ENCODE assay signal across 27 cellular contexts in the genomic region with DNA sequence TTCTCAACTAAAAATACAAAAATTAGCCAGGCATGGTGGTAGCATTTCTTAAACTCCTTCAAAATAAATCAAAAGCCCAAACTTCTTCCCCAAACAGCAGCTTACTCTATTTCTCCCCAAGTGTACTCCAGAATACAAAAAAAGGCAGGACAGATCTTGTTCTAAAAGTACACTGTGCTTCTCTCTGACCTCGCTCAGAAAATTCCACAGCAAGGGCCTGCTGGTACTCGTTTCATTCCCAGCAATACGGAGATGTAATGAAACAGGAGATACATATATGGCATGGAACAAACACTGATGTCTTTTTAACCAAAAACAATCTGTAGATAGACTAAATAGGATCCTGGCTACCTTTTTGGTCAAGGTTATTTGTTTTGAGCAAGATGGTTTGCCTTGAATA.
"Had no signal": no experiment of that assay in that cellular context is flagged by ENCODE, and none has a peak within 500 bp of the region (broad histone marks: within the 10 kb centered on the region; RNA-seq: fewer than 3 reads in every experiment).

No MANE protein-coding gene starts in this region.

- ATAC-seq: activated CD4-positive, alpha-beta T cell treated with anti-CD3 and anti-CD28 coated beads for 36 hours; activated CD8-positive, alpha-beta memory T cell treated with anti-CD3 and anti-CD28 coated beads, Interleukin-2, amount 10 ng/mL, durations not matched to agents 7 days and 5 days; activated CD8-positive, alpha-beta T cell treated with anti-CD3 and anti-CD28 coated beads, Interleukin-2, amount 10 ng/mL, durations not matched to agents 7 days and 5 days; activated naive CD8-positive, alpha-beta T cell treated with anti-CD3 and anti-CD28 coated beads, Interleukin-2, amount 50 U/mL, for 24 hours; body of pancreas; esophagus mucosa; gastrocnemius medialis had no signal

- DNase-seq: activated CD4-positive, alpha-beta memory T cell treated with anti-CD3 and anti-CD28 coated beads for 36 hours; activated CD4-positive, alpha-beta T cell treated with anti-CD3 and anti-CD28 coated beads for 36 hours; activated CD4-positive, alpha-beta T cell treated with anti-CD3 and anti-CD28 coated beads, Interleukin-2, amount 10 ng/mL, durations not matched to agents 24 days and 14 days; activated CD4-positive, CD25-positive, alpha-beta regulatory T cell; activated CD4-positive, CD25-positive, alpha-beta regulatory T cell treated with anti-CD3 and anti-CD28 coated beads, Interleukin-2, amount 50 U/mL, for 72 hours; activated CD8-positive, alpha-beta memory T cell treated with anti-CD3 and anti-CD28 coated beads, Interleukin-2, amount 10 ng/mL, durations not matched to agents 7 days and 5 days; activated CD8-positive, alpha-beta memory T cell treated with anti-CD3 and anti-CD28 coated beads, Interleukin-2, amount 50 U/mL, for 4 hours; activated CD8-positive, alpha-beta T cell treated with anti-CD3 and anti-CD28 coated beads, Interleukin-2, amount 10 ng/mL, durations not matched to agents 7 days and 5 days; activated effector memory CD4-positive, alpha-beta T cell treated with anti-CD3 and anti-CD28 coated beads, Interleukin-2, amount 50 U/mL, for 16 hours; activated naive CD4-positive, alpha-beta T cell treated with anti-CD3 and anti-CD28 coated beads for 36 hours; activated naive CD8-positive, alpha-beta T cell treated with anti-CD3 and anti-CD28 coated beads for 36 hours; activated naive CD8-positive, alpha-beta T cell treated with anti-CD3 and anti-CD28 coated beads, Interleukin-2, amount 50 U/mL, for 24 hours; activated T-cell treated with anti-CD3 and anti-CD28 coated beads, Interleukin-2, amount 50 U/mL, for 1 hour; activated T-cell treated with anti-CD3 and anti-CD28 coated beads, Interleukin-2, amount 50 U/mL, for 48 hours; adrenal gland; amygdala; aorta; body of pancreas; caudate nucleus; cortex of kidney; dermis blood vessel endothelial cell; effector CD8-positive, alpha-beta T cell; foreskin fibroblast; gastrocnemius medialis; glutamatergic neuron; T-helper 2 cell had no signal

- H3K9me3 ChIP-seq: adrenal gland, body of pancreas, gastrocnemius medialis had no signal

- H3K4me3 ChIP-seq: adrenal gland, body of pancreas, gastrocnemius medialis had no signal

- H3K27ac ChIP-seq: adrenal gland, body of pancreas, gastrocnemius medialis had no signal

- H3K4me1 ChIP-seq: adrenal gland, body of pancreas, gastrocnemius medialis had no signal

- H3K36me3 ChIP-seq: adrenal gland, gastrocnemius medialis had no signal

- H3K27me3 ChIP-seq: body of pancreas, gastrocnemius medialis had no signal
